1 cellular context compared by ENCODE assay signal in the genomic region with DNA sequence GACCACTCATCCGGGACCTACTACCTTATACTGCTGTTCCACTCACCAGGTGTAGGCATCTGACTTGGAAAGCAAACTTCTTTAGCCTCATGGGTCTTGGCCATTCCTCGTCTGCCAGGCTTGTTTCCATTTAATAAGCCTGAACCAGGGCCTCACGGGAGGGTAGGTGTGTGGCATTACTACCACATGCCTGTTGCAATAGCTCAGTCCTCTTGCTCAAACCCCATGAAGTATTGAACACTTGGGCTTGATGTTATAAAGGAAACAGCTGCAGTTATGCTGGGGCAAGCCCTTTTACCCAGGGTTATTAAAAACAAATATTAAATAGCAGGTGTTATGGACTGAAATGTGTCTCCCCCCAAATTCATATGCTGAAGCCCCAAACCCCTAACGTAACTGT.
TF ChIP-seq lines count a peak whose summit lies in the region.

No MANE protein-coding gene starts in this region.

TF ChIP-seq in HepG2, 621 proteins besides CTCF, POLR2A, EP300 and RAD21:
- TF ChIP-seq ZNF720 (CRISPR knock-in tag; IDR thresholded peaks at IDR 0.05) (no peak), CEBPB (IDR thresholded peaks at IDR 0.05; ENCODE audit: borderline replicate concordance, low read depth, low read length) (peak; percentile 52; the same call in 1 of the 2 replicates), ZNF556 (CRISPR knock-in tag; IDR thresholded peaks at IDR 0.05; ENCODE audit: borderline replicate concordance) (no peak), ZNF615 (CRISPR knock-in tag; IDR thresholded peaks at IDR 0.05; ENCODE audit: borderline replicate concordance) (no peak), CENPT (CRISPR knock-in tag; IDR thresholded peaks at IDR 0.05; ENCODE audit: low read depth) (no peak), TCF7L2 (IDR thresholded peaks at IDR 0.05; ENCODE audit: low read depth, low read length) (no peak), ZBTB7A (CRISPR knock-in tag; IDR thresholded peaks at IDR 0.05) (no peak)
- TF ChIP-seq, protein P1, sequence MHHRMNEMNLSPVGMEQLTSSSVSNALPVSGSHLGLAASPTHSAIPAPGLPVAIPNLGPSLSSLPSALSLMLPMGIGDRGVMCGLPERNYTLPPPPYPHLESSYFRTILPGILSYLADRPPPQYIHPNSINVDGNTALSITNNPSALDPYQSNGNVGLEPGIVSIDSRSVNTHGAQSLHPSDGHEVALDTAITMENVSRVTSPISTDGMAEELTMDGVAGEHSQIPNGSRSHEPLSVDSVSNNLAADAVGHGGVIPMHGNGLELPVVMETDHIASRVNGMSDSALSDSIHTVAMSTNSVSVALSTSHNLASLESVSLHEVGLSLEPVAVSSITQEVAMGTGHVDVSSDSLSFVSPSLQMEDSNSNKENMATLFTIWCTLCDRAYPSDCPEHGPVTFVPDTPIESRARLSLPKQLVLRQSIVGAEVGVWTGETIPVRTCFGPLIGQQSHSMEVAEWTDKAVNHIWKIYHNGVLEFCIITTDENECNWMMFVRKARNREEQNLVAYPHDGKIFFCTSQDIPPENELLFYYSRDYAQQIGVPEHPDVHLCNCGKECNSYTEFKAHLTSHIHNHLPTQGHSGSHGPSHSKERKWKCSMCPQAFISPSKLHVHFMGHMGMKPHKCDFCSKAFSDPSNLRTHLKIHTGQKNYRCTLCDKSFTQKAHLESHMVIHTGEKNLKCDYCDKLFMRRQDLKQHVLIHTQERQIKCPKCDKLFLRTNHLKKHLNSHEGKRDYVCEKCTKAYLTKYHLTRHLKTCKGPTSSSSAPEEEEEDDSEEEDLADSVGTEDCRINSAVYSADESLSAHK (CRISPR knock-in tag; IDR thresholded peaks at IDR 0.05; ENCODE audit: borderline replicate concordance) = no peak
- TF ChIP-seq, protein P2, sequence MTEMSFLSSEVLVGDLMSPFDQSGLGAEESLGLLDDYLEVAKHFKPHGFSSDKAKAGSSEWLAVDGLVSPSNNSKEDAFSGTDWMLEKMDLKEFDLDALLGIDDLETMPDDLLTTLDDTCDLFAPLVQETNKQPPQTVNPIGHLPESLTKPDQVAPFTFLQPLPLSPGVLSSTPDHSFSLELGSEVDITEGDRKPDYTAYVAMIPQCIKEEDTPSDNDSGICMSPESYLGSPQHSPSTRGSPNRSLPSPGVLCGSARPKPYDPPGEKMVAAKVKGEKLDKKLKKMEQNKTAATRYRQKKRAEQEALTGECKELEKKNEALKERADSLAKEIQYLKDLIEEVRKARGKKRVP (CRISPR knock-in tag; IDR thresholded peaks at IDR 0.05) = peak in 1 of 2 experiments; percentile 36; a peak in 1 of 4 replicates
